1 cellular context compared by ENCODE assay signal in the genomic region with DNA sequence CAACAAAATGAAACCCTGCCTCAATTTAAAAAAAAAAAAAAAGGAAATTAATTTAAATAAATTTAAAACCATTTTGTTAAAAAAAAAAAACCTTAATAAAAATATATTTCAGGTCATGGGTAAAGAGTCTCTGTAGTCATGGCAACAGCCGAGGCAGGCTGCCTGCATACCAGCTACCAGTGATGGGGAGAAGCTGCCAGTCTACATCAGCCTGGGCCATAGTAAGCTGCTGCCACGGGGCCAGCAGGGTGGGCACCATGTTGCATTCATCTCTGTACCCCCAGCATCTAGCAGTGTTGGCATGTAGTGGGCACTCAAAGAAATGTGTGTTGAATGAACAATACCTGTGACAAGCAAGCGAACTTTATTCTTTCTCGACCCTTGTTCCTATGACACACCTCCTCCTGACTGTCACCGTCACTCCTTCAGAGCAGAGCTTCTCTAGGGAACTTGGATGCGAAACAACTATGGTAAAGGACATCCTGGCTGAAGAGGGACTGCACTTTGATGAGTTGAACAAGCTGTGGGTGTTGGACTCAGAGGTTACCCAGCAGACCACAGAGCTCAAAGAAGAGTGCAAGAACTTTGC.
A peak's percentile ranks its signal among the peaks of the same experiment; 100 is the strongest.
TF ChIP-seq lines count a peak whose summit lies in the region.

No MANE protein-coding gene starts in this region.

TF ChIP-seq in HepG2, 621 proteins besides CTCF, POLR2A, EP300 and RAD21 (continued from another document):
- TF ChIP-seq RFX1 (IDR thresholded peaks at IDR 0.05) (peak; percentile 75), CREB1 (IDR thresholded peaks at IDR 0.05) (0 out of 2 replicates have a peak, but pooled peaks have one; percentile 17), CREB1 (CRISPR knock-in tag; IDR thresholded peaks at IDR 0.05) (no peak), HDAC6 (IDR thresholded peaks at IDR 0.05; ENCODE audit: low read depth, low read length) (no peak), ZMYM3 (CRISPR knock-in tag; IDR thresholded peaks at IDR 0.05) (0 out of 2 replicates have a peak, but pooled peaks have one; percentile 16), HDAC2 (CRISPR knock-in tag; IDR thresholded peaks at IDR 0.05) (0 out of 2 replicates have a peak, but pooled peaks have one; percentile 4)
- TF ChIP-seq, protein P1, sequence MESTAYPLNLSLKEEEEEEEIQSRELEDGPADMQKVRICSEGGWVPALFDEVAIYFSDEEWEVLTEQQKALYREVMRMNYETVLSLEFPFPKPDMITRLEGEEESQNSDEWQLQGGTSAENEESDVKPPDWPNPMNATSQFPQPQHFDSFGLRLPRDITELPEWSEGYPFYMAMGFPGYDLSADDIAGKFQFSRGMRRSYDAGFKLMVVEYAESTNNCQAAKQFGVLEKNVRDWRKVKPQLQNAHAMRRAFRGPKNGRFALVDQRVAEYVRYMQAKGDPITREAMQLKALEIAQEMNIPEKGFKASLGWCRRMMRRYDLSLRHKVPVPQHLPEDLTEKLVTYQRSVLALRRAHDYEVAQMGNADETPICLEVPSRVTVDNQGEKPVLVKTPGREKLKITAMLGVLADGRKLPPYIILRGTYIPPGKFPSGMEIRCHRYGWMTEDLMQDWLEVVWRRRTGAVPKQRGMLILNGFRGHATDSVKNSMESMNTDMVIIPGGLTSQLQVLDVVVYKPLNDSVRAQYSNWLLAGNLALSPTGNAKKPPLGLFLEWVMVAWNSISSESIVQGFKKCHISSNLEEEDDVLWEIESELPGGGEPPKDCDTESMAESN (CRISPR knock-in tag; conservative IDR thresholded peaks at IDR 0.05) = no peak
- TF ChIP-seq, protein P2, sequence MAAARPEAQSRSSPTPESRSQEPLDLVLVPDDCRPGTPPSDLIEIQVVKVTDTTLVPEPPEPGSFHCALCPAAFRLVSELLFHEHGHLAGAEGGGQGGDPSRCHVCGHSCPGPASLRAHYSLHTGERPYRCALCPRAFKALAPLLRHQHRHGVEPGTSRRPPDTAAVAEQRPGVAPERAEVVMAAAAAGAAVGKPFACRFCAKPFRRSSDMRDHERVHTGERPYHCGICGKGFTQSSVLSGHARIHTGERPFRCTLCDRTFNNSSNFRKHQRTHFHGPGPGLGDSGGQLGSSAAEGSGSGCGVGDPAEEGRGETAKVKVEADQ (CRISPR knock-in tag; IDR thresholded peaks at IDR 0.05; ENCODE audit: borderline replicate concordance) = peak; percentile 71; the same call in 1 of the 2 replicates
- TF ChIP-seq, protein P3, sequence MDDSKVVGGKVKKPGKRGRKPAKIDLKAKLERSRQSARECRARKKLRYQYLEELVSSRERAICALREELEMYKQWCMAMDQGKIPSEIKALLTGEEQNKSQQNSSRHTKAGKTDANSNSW (CRISPR knock-in tag; IDR thresholded peaks at IDR 0.05; ENCODE audit: borderline replicate concordance) = peak; percentile 44; the same call in 1 of the 2 replicates
